16 cellular contexts compared by ENCODE assay signal in the genomic region with DNA sequence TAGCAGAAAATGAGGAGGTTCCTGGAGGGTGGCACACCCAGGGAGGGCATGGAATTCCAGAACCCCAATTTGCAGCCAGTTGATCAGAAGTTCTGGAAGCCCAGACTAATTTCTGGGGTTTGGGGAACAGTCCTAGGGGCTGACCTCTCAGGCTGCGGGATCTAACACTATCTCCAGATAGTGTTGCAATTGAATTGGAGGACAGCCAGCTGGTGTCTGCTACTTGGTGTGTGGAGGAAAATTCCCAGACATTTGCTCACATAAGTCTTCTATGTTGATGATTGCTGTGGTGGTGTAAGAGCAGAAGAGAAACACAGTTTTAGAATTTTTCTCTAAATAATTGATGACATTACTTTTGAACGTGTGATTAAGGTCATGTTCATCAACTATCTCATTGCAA.
DNase-seq lines count a peak whose midpoint lies in the region; ATAC-seq and TF ChIP-seq lines count a peak whose summit lies in the region.
"Had no signal": no experiment of that assay in that cellular context is flagged by ENCODE, and none has a peak within 500 bp of the region (broad histone marks: within the 10 kb centered on the region; RNA-seq: fewer than 3 reads in every experiment).

No MANE protein-coding gene starts in this region.

- TF ChIP-seq CTCF in fibroblast of mammary gland (conservative IDR thresholded peaks at IDR 0.05; ENCODE audit: control insufficient read depth, insufficient read depth, low read depth, low read length) (no peak), omental fat pad (IDR thresholded peaks at IDR 0.05) (no peak)

- DNase-seq in EH (ENCODE audit: low read depth): peak; percentile 83
- DNase-seq in UCSD-AML1 (lab: John Stamatoyannopoulos, UW; ENCODE audit: unreplicated experiment): peak; percentile 2
- DNase-seq in fibroblast of mammary gland (ENCODE audit: low read depth): peak; percentile 30
- no peak for DNase-seq in omental fat pad (ENCODE audit: low spot score)
- no peak for DNase-seq in SIG-M5 treated with dmso at 0.1 percent for 504 hours (lab: John Stamatoyannopoulos, UW; ENCODE audit: unreplicated experiment)
- DNase-seq in NCI-H345 (lab: John Stamatoyannopoulos, UW): no peak
- no peak for DNase-seq in DMS53 treated with DMSO at 0.1 percent for 48 hours (lab: John Stamatoyannopoulos, UW; ENCODE audit: unreplicated experiment)
- no peak for DNase-seq in NCI-H526 (lab: John Stamatoyannopoulos, UW)
- DNase-seq: activated CD4-positive, alpha-beta T cell treated with anti-CD3 and anti-CD28 coated beads, Interleukin-2, amount 50 U/mL, for 4 hours; activated effector memory CD4-positive, alpha-beta T cell treated with anti-CD3 and anti-CD28 coated beads, Interleukin-2, amount 50 U/mL, for 16 hours; amniotic stem cell; endodermal cell; NCI-H1105 treated with DMSO at 0.1 percent for 48 hours; NCI-H524 treated with DMSO at 0.1 percent for 48 hours had no signal

- H3K4me3 ChIP-seq in fibroblast of mammary gland (ENCODE audit: control insufficient read depth, low read depth, low read length): no peak overlapping the region
- H3K4me3 ChIP-seq: psoas muscle had no signal

- ATAC-seq in omental fat pad (ENCODE audit: low FRiP score): peak; percentile 54
- ATAC-seq: Right ventricle myocardium inferior had no signal

Comparison
In these comparisons a context has a peak if more than half of its experiments do, and no peak if none do; other contexts are left out.
1. DNase-seq: peak in EH (single experiment), UCSD-AML1 (single experiment) and fibroblast of mammary gland (single experiment); none in omental fat pad (single experiment), SIG-M5 treated with dmso at 0.1 percent for 504 hours (single experiment), NCI-H345 (single experiment), DMS53 treated with DMSO at 0.1 percent for 48 hours (single experiment) and NCI-H526 (0 of 2).